8 cellular contexts compared by ENCODE assay signal in genomic region chr2:144524190-144524957, GRCh38. TPM values are rescaled to one million over a fixed set of nuclear protein-coding genes. Genes with fewer than 3 reads are reported as not detected.
A peak's percentile ranks its signal among the peaks of the same experiment; 100 is the strongest.
DNase-seq lines count a peak whose midpoint lies in the region; ATAC-seq and TF ChIP-seq lines count a peak whose summit lies in the region.

No MANE protein-coding gene starts in this region.

- H3K9me3 ChIP-seq in OCI-LY3 (ENCODE audit: insufficient read depth, low read length), result no peaks in the 10 kb centered on the region
- no peaks in the 10 kb centered on the region for H3K9me3 ChIP-seq in right lobe of liver
- H3K9me3 ChIP-seq in subcutaneous abdominal adipose tissue (ENCODE audit: control insufficient read depth in 5 of 5, low read length in 5 of 5), result no peaks in the 10 kb centered on the region

- WGBS in right lobe of liver (ENCODE audit: insufficient coverage, low coverage, low lambda C conversion rate, missing lambda C conversion rate), result 17% methylated on average over 7 of the region's 54 CpGs

- H3K4me1 ChIP-seq in OCI-LY3 (ENCODE audit: low read length) (peaks cover 26% of the 10 kb centered on the region), right lobe of liver (no peaks in the 10 kb centered on the region), subcutaneous abdominal adipose tissue (ENCODE audit: control insufficient read depth in 5 of 5, insufficient read depth in 5 of 5, low read length in 5 of 5) (peaks cover 4 to 59% (median 56%) of the 10 kb centered on the region in 5 donors)

- H3K27ac ChIP-seq in OCI-LY3 (ENCODE audit: low read length) (no peak overlapping the region), coronary artery (peak overlapping the region; percentile 93 to 98), right lobe of liver (peak overlapping the region; percentile 49 to 79 (median 62)), subcutaneous abdominal adipose tissue (ENCODE audit: low read depth, low read length) (peak overlapping the region; percentile 93)

- H3K9ac ChIP-seq in OCI-LY3 (ENCODE audit: low read length), result peak overlapping the region; percentile 55
- peak overlapping the region; percentile 11 to 80 (median 64) for H3K9ac ChIP-seq in subcutaneous abdominal adipose tissue (ENCODE audit: low read length in 5 of 5)

- intact Hi-C loops in right lobe of liver (cut with DNase I), result no loop called here

- H3K4me2 ChIP-seq in OCI-LY3 (ENCODE audit: low read length), result peak overlapping the region; percentile 97

- peak; percentile 40 for DNase-seq in NCI-H146 (lab: John Stamatoyannopoulos, UW)
- no peak for DNase-seq in NCI-H146 treated with DMSO at 0.1 percent for 48 hours (lab: John Stamatoyannopoulos, UW; ENCODE audit: unreplicated experiment)
- peak; percentile 89 for DNase-seq in coronary artery (ENCODE audit: low spot score)
- DNase-seq in right lobe of liver, result peak in 2 of 3 donors; percentile 64 to 67
- DNase-seq in SIG-M5 treated with dmso at 0.1 percent for 504 hours (lab: John Stamatoyannopoulos, UW; ENCODE audit: unreplicated experiment), result no peak

- H3K4me3 ChIP-seq in OCI-LY3 (ENCODE audit: low read length) (peak overlapping the region; percentile 85), coronary artery (peak overlapping the region; percentile 78), right lobe of liver (peak overlapping the region; percentile 16 to 43 (median 33)), subcutaneous abdominal adipose tissue (ENCODE audit: low read depth in 1 of 5, low read length in 5 of 5) (peak overlapping the region; percentile 45 to 72 (median 66))

- TF ChIP-seq CTCF in OCI-LY3 (IDR thresholded peaks at IDR 0.05; ENCODE audit: low read depth, low read length) (no peak), coronary artery (IDR thresholded peaks at IDR 0.05) (no peak), right lobe of liver (IDR thresholded peaks at IDR 0.05) (no peak)

- H3K36me3 ChIP-seq in OCI-LY3 (replicated peaks; ENCODE audit: low read depth, low read length) (no peaks in the 10 kb centered on the region), right lobe of liver (no peaks in the 10 kb centered on the region), subcutaneous abdominal adipose tissue (ENCODE audit: control insufficient read depth in 5 of 5, insufficient read depth in 5 of 5, low read length in 5 of 5) (no peaks in the 10 kb centered on the region)

- ATAC-seq in right lobe of liver (peak; percentile 31 to 52 (median 46)), GM18868 (IDR thresholded peaks at IDR 0.05; ENCODE audit: unreplicated experiment) (no peak)

- no peaks in the 10 kb centered on the region for H4K20me1 ChIP-seq in OCI-LY3 (ENCODE audit: insufficient read depth, low read length)

- no peaks in the 10 kb centered on the region for H3K79me2 ChIP-seq in OCI-LY3 (ENCODE audit: low read length)

- peak overlapping the region; percentile 13; the same call in 1 of the 2 replicates for H2AFZ ChIP-seq in OCI-LY3 (ENCODE audit: low read depth, low read length)

- no peak for TF ChIP-seq POLR2A in right lobe of liver (IDR thresholded peaks at IDR 0.05)

- H3K27me3 ChIP-seq in OCI-LY3 (ENCODE audit: low read depth, low read length) (peaks cover 46% of the 10 kb centered on the region), right lobe of liver (no peaks in the 10 kb centered on the region), subcutaneous abdominal adipose tissue (ENCODE audit: control insufficient read depth in 5 of 5, insufficient read depth in 4 of 5, low read length in 5 of 5) (no peaks in the 10 kb centered on the region)

RNA-seq across cellular contexts. Expression of gene ZEB2, which starts 4.5 kb away (rescaled TPM):
- total RNA-seq in right lobe of liver, result 10 to 100 TPM; 13.5 to 35.9 (median 21.7) TPM

Comparison
In these comparisons a context has a peak if more than half of its experiments do, and no peak if none do; other contexts are left out.
1. DNase-seq: peak in NCI-H146 (single experiment), coronary artery (single experiment) and right lobe of liver (2 of 3); none in NCI-H146 treated with DMSO at 0.1 percent for 48 hours (single experiment) and SIG-M5 treated with dmso at 0.1 percent for 504 hours (single experiment).
2. H3K4me3 ChIP-seq: peak in every context shown above with its lines; median percentile 85 in OCI-LY3; 78 in coronary artery; 66 in subcutaneous abdominal adipose tissue; 33 in right lobe of liver.